In the genomic region with DNA sequence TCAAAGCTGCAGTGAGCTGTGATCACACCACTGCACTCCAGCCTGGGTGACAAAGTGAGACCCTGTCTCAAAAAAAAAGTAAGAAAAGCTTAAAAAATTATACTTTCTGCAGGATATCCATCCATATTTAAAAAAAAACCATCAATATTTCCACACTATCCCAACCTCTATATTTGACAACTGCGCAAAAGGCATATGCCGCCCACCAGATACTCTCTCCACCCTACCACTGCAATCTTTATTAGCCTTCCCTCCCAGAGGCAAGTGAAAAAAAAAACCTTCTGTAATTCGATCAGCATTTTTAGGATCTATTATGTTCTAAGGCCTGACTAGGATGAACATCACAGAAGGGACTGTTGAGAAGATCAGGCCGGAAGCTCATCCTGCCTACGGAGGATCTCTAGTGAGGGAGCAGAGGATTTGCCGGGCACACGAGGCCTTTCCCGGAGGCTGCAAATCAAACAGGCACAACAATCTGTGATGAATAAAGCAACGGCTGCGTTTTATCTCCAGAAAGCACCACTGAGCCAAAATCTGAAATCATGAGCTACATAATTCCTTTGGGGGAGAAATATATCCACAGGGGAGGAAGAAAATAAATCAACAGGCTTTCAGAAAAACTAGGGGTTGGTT, we compare ENCODE assay signal across 12 cellular contexts.
A peak's percentile ranks its signal among the peaks of the same experiment; 100 is the strongest.
DNase-seq lines count a peak whose midpoint lies in the region; ATAC-seq and TF ChIP-seq lines count a peak whose summit lies in the region.
"Had no signal": no experiment of that assay in that cellular context is flagged by ENCODE, and none has a peak within 500 bp of the region (broad histone marks: within the 10 kb centered on the region; RNA-seq: fewer than 3 reads in every experiment).

No MANE protein-coding gene starts in this region.

- CTCF ChIA-PET in CD8-positive, alpha-beta T cell (lab: Charles Lee), result interaction anchor here (1.3 to 1.5 kb wide), 2 partner anchors 14 to 86 kb away, joined by 3 to 4 read pairs; no protein-coding TSS in a partner anchor

- no peak overlapping the region for H3K27ac Mint-ChIP-seq in CD8-positive, alpha-beta T cell
- H3K27ac Mint-ChIP-seq: CD4-positive, CD25-positive, alpha-beta regulatory T cell had no signal

- intact Hi-C loops in psoas muscle (cut with DNase I), result no loop called here
- intact Hi-C loops in CD8-positive, alpha-beta T cell (cut with DNase I, micrococcal nuclease), result loop anchor here in 1 of 2 experiments (10.0 kb wide), 1 partner anchor 67 kb away; no protein-coding TSS in a partner anchor

- 39 to 51% (median 44%) methylated on average over 10 of the region's 10 CpGs for WGBS in psoas muscle, 3 donors

- peaks cover 27% of the 10 kb centered on the region for H3K4me1 Mint-ChIP-seq in CD8-positive, alpha-beta T cell (ENCODE audit: low read depth)

- peaks cover 94% of the 10 kb centered on the region for H3K4me1 ChIP-seq in psoas muscle
- no peaks in the 10 kb centered on the region for H3K4me1 ChIP-seq in CD8-positive, alpha-beta T cell (ENCODE audit: insufficient read depth, low read length)

- H3K9me3 ChIP-seq in psoas muscle, result no peaks in the 10 kb centered on the region
- no peaks in the 10 kb centered on the region for H3K9me3 ChIP-seq in CD8-positive, alpha-beta T cell (ENCODE audit: low read length)

- no peak for TF ChIP-seq CTCF in psoas muscle (IDR thresholded peaks at IDR 0.05)
- no peak for TF ChIP-seq CTCF in CD8-positive, alpha-beta T cell (IDR thresholded peaks at IDR 0.05)
- TF ChIP-seq CTCF in brain microvascular endothelial cell (IDR thresholded peaks at IDR 0.05; ENCODE audit: low read depth, low read length, missing control alignments), result no peak
- TF ChIP-seq CTCF in GM13976 (IDR thresholded peaks at IDR 0.05; ENCODE audit: borderline replicate concordance, control extremely low read depth, extremely low read depth, insufficient read depth, missing control alignments), result no peak

- H3K4me3 ChIP-seq in psoas muscle (no peak overlapping the region), brain microvascular endothelial cell (ENCODE audit: low read depth, low read length) (no peak overlapping the region)
- H3K4me3 ChIP-seq in CD8-positive, alpha-beta T cell (ENCODE audit: low read depth, low read length), result no peak overlapping the region

- H3K36me3 ChIP-seq in psoas muscle (ENCODE audit: insufficient read depth in 1 of 2, low read depth in 1 of 2) (no peaks in the 10 kb centered on the region), brain microvascular endothelial cell (replicated peaks) (no peaks in the 10 kb centered on the region)
- no peaks in the 10 kb centered on the region for H3K36me3 ChIP-seq in CD8-positive, alpha-beta T cell (ENCODE audit: insufficient read depth, low read length)

- in situ Hi-C loops in G401 (cut with HindIII; ENCODE audit: low sequenced_read_pairs), result no loop called here
- in situ Hi-C loops in brain microvascular endothelial cell (cut with HindIII; ENCODE audit: low pct_ligation_motif_present, low sequenced_read_pairs), result no loop called here
- in situ Hi-C loops in GM13976 (cut with MboI; ENCODE audit: low sequenced_read_pairs, unreplicated experiment), result no loop called here

- H3K36me3 Mint-ChIP-seq in CD8-positive, alpha-beta T cell, result no peaks in the 10 kb centered on the region
- H3K36me3 Mint-ChIP-seq: CD4-positive, CD25-positive, alpha-beta regulatory T cell had no signal

- H3K27ac ChIP-seq in psoas muscle, result peak overlapping the region; percentile 79
- no peak overlapping the region for H3K27ac ChIP-seq in CD8-positive, alpha-beta T cell (ENCODE audit: low read depth, low read length)
- H3K27ac ChIP-seq in brain microvascular endothelial cell, result no peak overlapping the region

- ATAC-seq in psoas muscle, result no peak
- ATAC-seq in CD8-positive, alpha-beta T cell, result no peak

- POLR2A ChIA-PET in CD8-positive, alpha-beta T cell (lab: Charles Lee), result interaction anchor here (1.3 to 1.4 kb wide), 2 partner anchors 15 to 49 kb away, joined by 3 read pairs; no protein-coding TSS in a partner anchor

- no peaks in the 10 kb centered on the region for H3K9me3 Mint-ChIP-seq in CD8-positive, alpha-beta T cell
- H3K9me3 Mint-ChIP-seq: CD4-positive, CD25-positive, alpha-beta regulatory T cell had no signal

- no peaks in the 10 kb centered on the region for H3K27me3 Mint-ChIP-seq in CD8-positive, alpha-beta T cell (ENCODE audit: low read depth)

- DNase-seq in G401 (ENCODE audit: low spot score) (peak; percentile 75), amniotic epithelial cell (ENCODE audit: low read depth) (peak; percentile 41), iPS-NIHi11 (ENCODE audit: low spot score) (peak; percentile 32), psoas muscle (no peak), NCI-H524 (lab: John Stamatoyannopoulos, UW) (no peak), brain microvascular endothelial cell (no peak), GM13976 (ENCODE audit: low spot score) (no peak)
- DNase-seq in CD8-positive, alpha-beta T cell, result no peak
- DNase-seq: CD4-positive, CD25-positive, alpha-beta regulatory T cell; NCI-H524 treated with DMSO at 0.1 percent for 48 hours; nucleus accumbens; SIG-M5 had no signal

- H3K27me3 ChIP-seq in psoas muscle (ENCODE audit: insufficient read depth in 3 of 3, low read length in 2 of 3) (no peaks in the 10 kb centered on the region), brain microvascular endothelial cell (replicated peaks) (no peaks in the 10 kb centered on the region)
- H3K27me3 ChIP-seq in CD8-positive, alpha-beta T cell (ENCODE audit: insufficient read depth, low read length), result no peaks in the 10 kb centered on the region

- no peak overlapping the region for H3K4me3 Mint-ChIP-seq in CD8-positive, alpha-beta T cell
- H3K4me3 Mint-ChIP-seq: CD4-positive, CD25-positive, alpha-beta regulatory T cell had no signal

Comparison
In these comparisons a context has a peak if more than half of its experiments do, and no peak if none do; other contexts are left out.
1. DNase-seq: peak in G401 (single experiment), amniotic epithelial cell (single experiment) and iPS-NIHi11 (single experiment); none in psoas muscle (0 of 2), NCI-H524 (0 of 2), CD8-positive, alpha-beta T cell (0 of 7), brain microvascular endothelial cell (single experiment) and GM13976 (single experiment).